9 cellular contexts compared by ENCODE assay signal in genomic region chr16:24737391-24737871, GRCh38. TPM values are rescaled to one million over a fixed set of nuclear protein-coding genes. Genes with fewer than 3 reads are reported as not detected.
DNase-seq lines count a peak whose midpoint lies in the region; ATAC-seq, FAIRE-seq and TF ChIP-seq lines count a peak whose summit lies in the region.
"Had no signal": no experiment of that assay in that cellular context is flagged by ENCODE, and none has a peak within 500 bp of the region (broad histone marks: within the 10 kb centered on the region; RNA-seq: fewer than 3 reads in every experiment).

No MANE protein-coding gene starts in this region.

- H2BK120ac ChIP-seq in mesenchymal stem cell (ENCODE audit: low read depth, low read length), result no peak overlapping the region

- H3K9me3 ChIP-seq in heart left ventricle (no peaks in the 10 kb centered on the region), mesenchymal stem cell (ENCODE audit: control insufficient read depth, low read length) (no peaks in the 10 kb centered on the region), vagina (no peaks in the 10 kb centered on the region)

- no peaks in the 10 kb centered on the region for H3K79me1 ChIP-seq in mesenchymal stem cell (replicated peaks; ENCODE audit: low read length, poor library complexity, severe bottlenecking)

- peak in 2 of 4 donors; percentile 28 to 53 for ATAC-seq in heart left ventricle

- TF ChIP-seq POLR2A in heart left ventricle (IDR thresholded peaks at IDR 0.05), result no peak
- no peak for TF ChIP-seq POLR2A in vagina (IDR thresholded peaks at IDR 0.05)

- H3K9ac ChIP-seq in mesenchymal stem cell (ENCODE audit: low read length), result peak overlapping the region; percentile 69

- H3K36me3 ChIP-seq in heart left ventricle (peaks cover 0 to 27% (median 18%) of the 10 kb centered on the region in 9 donors), bronchial epithelial cell (ENCODE audit: control insufficient read depth, insufficient read depth, low read length) (peaks cover 4% of the 10 kb centered on the region), mesenchymal stem cell (ENCODE audit: control insufficient read depth in 1 of 2, insufficient read depth in 2 of 2, low read depth in 1 of 2, low read length in 2 of 2) (peaks cover 11 to 38% of the 10 kb centered on the region in 2 experiments), vagina (peaks cover 0 to 9% of the 10 kb centered on the region in 2 donors)

- H3K4ac ChIP-seq in mesenchymal stem cell (ENCODE audit: low read depth in 1 of 2, low read length in 2 of 2), result no peak overlapping the region

- H3K14ac ChIP-seq in mesenchymal stem cell (ENCODE audit: low read length in 2 of 2), result no peak overlapping the region

- peaks cover 15 to 100% (median 93%) of the 10 kb centered on the region in 12 donors for H3K4me1 ChIP-seq in heart left ventricle
- H3K4me1 ChIP-seq in mesenchymal stem cell (ENCODE audit: control insufficient read depth, insufficient read depth, low read depth, low read length), result peaks cover 4% of the 10 kb centered on the region
- H3K4me1 ChIP-seq in vagina, result peaks cover 100% of the 10 kb centered on the region

- WGBS in heart left ventricle, 4 donors, result 4 to 15% (median 6%) methylated on average over 3 of the region's 3 CpGs
- WGBS in mesenchymal stem cell, result 100% methylated on average over 1 of the region's 3 CpGs

- H3K18ac ChIP-seq in mesenchymal stem cell (ENCODE audit: low read depth in 1 of 2, low read length in 2 of 2), result no peak overlapping the region

- no peak overlapping the region for H4K8ac ChIP-seq in mesenchymal stem cell (ENCODE audit: low read length)

- no peak overlapping the region for H2BK5ac ChIP-seq in mesenchymal stem cell (ENCODE audit: low read depth, low read length, poor library complexity, severe bottlenecking)

- no peak overlapping the region for H4K91ac ChIP-seq in mesenchymal stem cell (ENCODE audit: low read length)

- H2AFZ ChIP-seq in mesenchymal stem cell (ENCODE audit: low read depth, low read length), result no peak overlapping the region

- FAIRE-seq in bronchial epithelial cell (lab: Jason Lieb, UNC), result no peak
- FAIRE-seq: colon had no signal

- H3K23ac ChIP-seq in mesenchymal stem cell (ENCODE audit: low read length in 2 of 2), result no peak overlapping the region

- no peak overlapping the region for H3K4me2 ChIP-seq in mesenchymal stem cell (ENCODE audit: low read length, poor library complexity, severe bottlenecking)

- H3K27me3 ChIP-seq in heart left ventricle, result no peaks in the 10 kb centered on the region
- no peaks in the 10 kb centered on the region for H3K27me3 ChIP-seq in bronchial epithelial cell (ENCODE audit: control insufficient read depth, insufficient read depth, low read length)
- no peaks in the 10 kb centered on the region for H3K27me3 ChIP-seq in mesenchymal stem cell (ENCODE audit: control insufficient read depth in 1 of 2, insufficient read depth in 1 of 2, low read length in 2 of 2)
- H3K27me3 ChIP-seq in vagina, result no peaks in the 10 kb centered on the region

- intact Hi-C loops in heart left ventricle (cut with DNase I) (loop anchor here in 1 of 10 donors (10.0 kb wide), 1 partner anchor 47 kb away; no protein-coding TSS in a partner anchor), cardiac septum (cut with DNase I) (no loop called here), vagina (cut with DNase I) (no loop called here)

- H3K27ac ChIP-seq in heart left ventricle (peak overlapping the region in 11 of 12 donors; percentile 12 to 68 (median 38)), mesenchymal stem cell (ENCODE audit: low read length, poor library complexity, severe bottlenecking) (peak overlapping the region; percentile 48), vagina (peak overlapping the region; percentile 60)

- no peak overlapping the region for H2BK15ac ChIP-seq in mesenchymal stem cell (ENCODE audit: low read depth, poor library complexity, severe bottlenecking)

- DNase-seq in heart left ventricle (no peak), cardiac septum (ENCODE audit: low spot score) (no peak), bronchial epithelial cell (ENCODE audit: low read depth) (peak; percentile 46), mesenchymal stem cell (peak; percentile 25), vagina (ENCODE audit: extremely low spot score in 2 of 2) (no peak), NCI-H128 (lab: John Stamatoyannopoulos, UW; ENCODE audit: unreplicated experiment) (no peak), activated T-cell treated with anti-CD3 and anti-CD28 coated beads for 4 hours (no peak)
- DNase-seq in activated CD4-positive, alpha-beta T cell treated with anti-CD3 and anti-CD28 coated beads, Interleukin-2, amount 50 U/mL, for 48 hours, result no peak

- TF ChIP-seq CTCF in heart left ventricle (IDR thresholded peaks at IDR 0.05), result no peak
- no peak for TF ChIP-seq CTCF in bronchial epithelial cell (IDR thresholded peaks at IDR 0.05; ENCODE audit: insufficient read depth, low read length, severe bottlenecking)
- no peak for TF ChIP-seq CTCF in vagina (IDR thresholded peaks at IDR 0.05)

- no peak overlapping the region for H2BK12ac ChIP-seq in mesenchymal stem cell (ENCODE audit: low read length in 2 of 2)

- H3K4me3 ChIP-seq in heart left ventricle, result peak overlapping the region in 1 of 12 donors; percentile 8
- no peak overlapping the region for H3K4me3 ChIP-seq in bronchial epithelial cell (ENCODE audit: low read depth, low read length)
- H3K4me3 ChIP-seq in mesenchymal stem cell (ENCODE audit: insufficient read depth in 1 of 2, low read depth in 1 of 2, low read length in 2 of 2), result peak overlapping the region in 1 of 2 experiments; percentile 57
- H3K4me3 ChIP-seq in vagina, result no peak overlapping the region

- H2AK5ac ChIP-seq in mesenchymal stem cell (ENCODE audit: low read length, severe bottlenecking), result no peak overlapping the region

RNA-seq across cellular contexts. Expression of gene TNRC6A, which starts 8.0 kb away (rescaled TPM):
- total RNA-seq in heart left ventricle (10 to 100 TPM; 26.4 to 53.1 (median 37.6) TPM), cardiac septum (35.6 TPM), bronchial epithelial cell (14.2 and 17.8 TPM in 2 replicates), vagina (53.0 TPM)
- polyA plus RNA-seq in heart left ventricle, result 10 to 100 TPM; 16.0 to 22.9 TPM
- 27.6 TPM for polyA plus RNA-seq in mesenchymal stem cell (2013, experiment 1 of 2)
- 25.0 TPM for polyA plus RNA-seq in mesenchymal stem cell (2013, experiment 2 of 2)

Comparison
In these comparisons a context has a peak if more than half of its experiments do, and no peak if none do; other contexts are left out.
1. DNase-seq: peak in bronchial epithelial cell (single experiment) and mesenchymal stem cell (single experiment); none in heart left ventricle (0 of 5), cardiac septum (single experiment), vagina (0 of 2), activated CD4-positive, alpha-beta T cell treated with anti-CD3 and anti-CD28 coated beads, Interleukin-2, amount 50 U/mL, for 48 hours (0 of 2), NCI-H128 (single experiment) and activated T-cell treated with anti-CD3 and anti-CD28 coated beads for 4 hours (single experiment).
2. Peak in every context shown above with its lines, with median percentiles within 50 percentile points of each other: H3K27ac ChIP-seq.